In genomic region chr12:56257071-56257470, GRCh38 we compare ENCODE assay signal across 2 cellular contexts.
TF ChIP-seq lines count a peak whose summit lies in the region.

No MANE protein-coding gene starts in this region.

TF ChIP-seq in SK-N-SH, 30 proteins besides CTCF, POLR2A, EP300 and RAD21:
- TF ChIP-seq POLR2AphosphoS5 (IDR thresholded peaks at IDR 0.05; ENCODE audit: low read depth, low read length) = no peak
- no peak for TF ChIP-seq YY1 (IDR thresholded peaks at IDR 0.05; ENCODE audit: low read depth)
- TF ChIP-seq MXI1 (IDR thresholded peaks at IDR 0.05; ENCODE audit: low read depth, low read length) = no peak
- no peak for TF ChIP-seq SIN3A (IDR thresholded peaks at IDR 0.05; ENCODE audit: borderline replicate concordance, low read depth, low read length)
- TF ChIP-seq USF2 (IDR thresholded peaks at IDR 0.05; ENCODE audit: borderline replicate concordance, low read depth, low read length) = no peak
- TF ChIP-seq SMC3 (IDR thresholded peaks at IDR 0.05; ENCODE audit: low read depth, low read length) = no peak
- no peak for TF ChIP-seq FOSL2 (IDR thresholded peaks at IDR 0.05; ENCODE audit: borderline replicate concordance, low read depth)
- TF ChIP-seq RCOR1 (IDR thresholded peaks at IDR 0.05; ENCODE audit: low read length) = no peak
- TF ChIP-seq TAF1 (IDR thresholded peaks at IDR 0.05; ENCODE audit: borderline replicate concordance, low read depth, low read length) = no peak
- TF ChIP-seq USF1 (IDR thresholded peaks at IDR 0.05; ENCODE audit: borderline replicate concordance, low read depth) = no peak
- TF ChIP-seq TEAD4 (IDR thresholded peaks at IDR 0.05; ENCODE audit: borderline replicate concordance, insufficient read depth) = no peak
- TF ChIP-seq RFX5 (IDR thresholded peaks at IDR 0.05; ENCODE audit: low read length) = no peak
- TF ChIP-seq IRF3 (IDR thresholded peaks at IDR 0.05; ENCODE audit: low read depth, low read length) = no peak
- no peak for TF ChIP-seq CHD2 (IDR thresholded peaks at IDR 0.05; ENCODE audit: low read length, partially characterized antibody)
- TF ChIP-seq RXRA (IDR thresholded peaks at IDR 0.05; ENCODE audit: borderline replicate concordance, low read depth) = no peak
- TF ChIP-seq MAX (IDR thresholded peaks at IDR 0.05; ENCODE audit: low read depth) = no peak; the same call in 1 of the 2 replicates
- no peak for TF ChIP-seq NRF1 (IDR thresholded peaks at IDR 0.05; ENCODE audit: low read depth, low read length)
- no peak for TF ChIP-seq TCF12 (IDR thresholded peaks at IDR 0.05)
- TF ChIP-seq REST (IDR thresholded peaks at IDR 0.05; ENCODE audit: low read depth, low read length) = no peak
- no peak for TF ChIP-seq ZBTB33 (IDR thresholded peaks at IDR 0.05; ENCODE audit: borderline replicate concordance, low read depth)

TF ChIP-seq in SK-N-SH treated with all-trans-retinoic acid at 6 μM for 48 hours, 23 proteins besides CTCF, POLR2A, EP300 and RAD21:
- TF ChIP-seq ZNF565 (CRISPR knock-in tag; conservative IDR thresholded peaks at IDR 0.05; ENCODE audit: low read depth) (no peak), ZNF70 (CRISPR knock-in tag; IDR thresholded peaks at IDR 0.05) (no peak), ZC3H10 (CRISPR knock-in tag; IDR thresholded peaks at IDR 0.05) (no peak), ARNTL (CRISPR knock-in tag; IDR thresholded peaks at IDR 0.05; ENCODE audit: borderline replicate concordance, low read depth) (no peak), BACH2 (CRISPR knock-in tag; IDR thresholded peaks at IDR 0.05; ENCODE audit: borderline replicate concordance) (no peak), TSHZ2 (CRISPR knock-in tag; IDR thresholded peaks at IDR 0.05) (no peak), CSDC2 (CRISPR knock-in tag; IDR thresholded peaks at IDR 0.05) (no peak), GLIS3 (CRISPR knock-in tag; IDR thresholded peaks at IDR 0.05) (no peak), CSRNP3 (CRISPR knock-in tag; IDR thresholded peaks at IDR 0.05) (no peak), PPARA (CRISPR knock-in tag; IDR thresholded peaks at IDR 0.05; ENCODE audit: borderline replicate concordance) (no peak), PATZ1 (CRISPR knock-in tag; IDR thresholded peaks at IDR 0.05; ENCODE audit: borderline replicate concordance) (no peak), TOX (CRISPR knock-in tag; IDR thresholded peaks at IDR 0.05; ENCODE audit: borderline replicate concordance) (no peak), ZFP30 (CRISPR knock-in tag; IDR thresholded peaks at IDR 0.05) (no peak), CREB5 (CRISPR knock-in tag; IDR thresholded peaks at IDR 0.05; ENCODE audit: low read depth) (no peak), ZFP3 (CRISPR knock-in tag; IDR thresholded peaks at IDR 0.05) (no peak), TCF4 (CRISPR knock-in tag; IDR thresholded peaks at IDR 0.05; ENCODE audit: borderline replicate concordance) (no peak), OSR1 (CRISPR knock-in tag; IDR thresholded peaks at IDR 0.05) (no peak)
